Comparison of ENCODE assay signal across 27 cellular contexts in genomic region chr9:25613709-25614108, GRCh38.
A peak's percentile ranks its signal among the peaks of the same experiment; 100 is the strongest.
DNase-seq lines count a peak whose midpoint lies in the region; ATAC-seq, FAIRE-seq and TF ChIP-seq lines count a peak whose summit lies in the region.
"Had no signal": no experiment of that assay in that cellular context is flagged by ENCODE, and none has a peak within 500 bp of the region (broad histone marks: within the 10 kb centered on the region; RNA-seq: fewer than 3 reads in every experiment).

No MANE protein-coding gene starts in this region.

- no peak overlapping the region for H3K4me3 ChIP-seq in GM23338
- no peak overlapping the region for H3K4me3 ChIP-seq in bronchial epithelial cell (ENCODE audit: low read depth, low read length)
- no peak overlapping the region for H3K4me3 ChIP-seq in mesendoderm (ENCODE audit: low read length)
- H3K4me3 ChIP-seq: A549; BLaER1 treated with 17β-estradiol and CSF1 and Interleukin-3, amounts not matched to agents 10 nM and 100 nM; GM12878 had no signal

- no peak overlapping the region for H2BK120ac ChIP-seq in mesendoderm (ENCODE audit: low read depth, low read length)
- H2BK120ac ChIP-seq in H9 (ENCODE audit: low read depth, low read length, poor library complexity, severe bottlenecking): no peak overlapping the region

- H2AFZ ChIP-seq in GM23338 (peak overlapping the region; percentile 20; the same call in 1 of the 2 replicates), H9 (ENCODE audit: low read length) (no peak overlapping the region)

- no peak overlapping the region for H4K5ac ChIP-seq in mesendoderm (ENCODE audit: low read length)
- H4K5ac ChIP-seq in H9 (ENCODE audit: insufficient read length, low read depth, low read length): no peak overlapping the region

- no peak overlapping the region for H3K4me3 Mint-ChIP-seq in GM23338
- no peak overlapping the region for H3K4me3 Mint-ChIP-seq in H9
- H3K4me3 Mint-ChIP-seq: CD14-positive monocyte; CD4-positive, alpha-beta T cell; CD8-positive, alpha-beta memory T cell had no signal

- no peak for DNase-seq in GM23338 (ENCODE audit: low spot score)
- peak; percentile 41 for DNase-seq in bronchial epithelial cell (ENCODE audit: low read depth)
- peak; percentile 3 for DNase-seq in epithelial cell of prostate (ENCODE audit: low read depth, low spot score)
- no peak for DNase-seq in mesendoderm
- no peak for DNase-seq in activated CD8-positive, alpha-beta memory T cell treated with anti-CD3 and anti-CD28 coated beads, Interleukin-2, amount 50 U/mL, for 4 hours
- no peak for DNase-seq in H9
- DNase-seq in germinal center (ENCODE audit: low spot score): no peak
- DNase-seq in NCI-H510A (lab: John Stamatoyannopoulos, UW): no peak
- DNase-seq: 8988T; ACHN; AML-193; BE2C; CD4-positive, alpha-beta T cell; CD8-positive, alpha-beta memory T cell; DMS 273 treated with DMSO at 0.1 percent for 48 hours; DMS79; EL; GDM1; GOT3; H7 had no signal

- H3K27me3 ChIP-seq in GM23338 (ENCODE audit: insufficient read depth): no peaks in the 10 kb centered on the region
- no peaks in the 10 kb centered on the region for H3K27me3 ChIP-seq in bronchial epithelial cell (ENCODE audit: control insufficient read depth, insufficient read depth, low read length)
- H3K27me3 ChIP-seq in mesendoderm (ENCODE audit: insufficient read depth, low read length, poor library complexity): no peaks in the 10 kb centered on the region
- H3K27me3 ChIP-seq in H9 (ENCODE audit: insufficient read depth, low read length): no peaks in the 10 kb centered on the region
- H3K27me3 ChIP-seq: BE2C; BLaER1 treated with 17β-estradiol and CSF1 and Interleukin-3, amounts not matched to agents 10 nM and 100 nM had no signal

- H3F3A ChIP-seq in GM23338 (replicated peaks; ENCODE audit: low read depth): no peaks in the 10 kb centered on the region

- no peak overlapping the region for H2BK5ac ChIP-seq in mesendoderm (ENCODE audit: low read length)
- no peak overlapping the region for H2BK5ac ChIP-seq in H9 (ENCODE audit: insufficient read length, low read length)

- H3K36me3 ChIP-seq in GM23338 (ENCODE audit: insufficient read depth) (no peaks in the 10 kb centered on the region), bronchial epithelial cell (ENCODE audit: control insufficient read depth, insufficient read depth, low read length) (no peaks in the 10 kb centered on the region), mesendoderm (ENCODE audit: control insufficient read depth, insufficient read depth, low read length) (no peaks in the 10 kb centered on the region)
- H3K36me3 ChIP-seq: BE2C; BLaER1 treated with 17β-estradiol and CSF1 and Interleukin-3, amounts not matched to agents 10 nM and 100 nM had no signal

- no peak overlapping the region for H4K91ac ChIP-seq in H9 (ENCODE audit: insufficient read length, low read depth, low read length)

- H3K4me1 ChIP-seq in GM23338 (ENCODE audit: insufficient read depth) (no peaks in the 10 kb centered on the region; the same call in 1 of the 2 replicates), mesendoderm (ENCODE audit: control insufficient read depth, low read depth, low read length) (no peaks in the 10 kb centered on the region), H9 (ENCODE audit: insufficient read depth, low read length) (no peaks in the 10 kb centered on the region)
- H3K4me1 ChIP-seq: A549; BE2C; BLaER1 treated with 17β-estradiol and CSF1 and Interleukin-3, amounts not matched to agents 10 nM and 100 nM had no signal

- H2AK5ac ChIP-seq in mesendoderm (ENCODE audit: low read length) (no peak overlapping the region), H9 (ENCODE audit: insufficient read length, low read length) (no peak overlapping the region)

- H3K9me3 Mint-ChIP-seq in GM23338 (no peaks in the 10 kb centered on the region), H9 (no peaks in the 10 kb centered on the region)

- no peak overlapping the region for H2BK12ac ChIP-seq in H9 (ENCODE audit: insufficient read length, low read depth, low read length)

- H3K9me2 ChIP-seq in GM23338 (ENCODE audit: insufficient read depth): no peaks in the 10 kb centered on the region

- H3K9ac ChIP-seq in mesendoderm (ENCODE audit: low read length) (no peak overlapping the region), H9 (ENCODE audit: extremely low read depth, insufficient read length, low read length) (no peak overlapping the region)
- H3K9ac ChIP-seq: BLaER1 treated with 17β-estradiol and CSF1 and Interleukin-3, amounts not matched to agents 10 nM and 100 nM had no signal

- H4K8ac ChIP-seq in mesendoderm (ENCODE audit: low read depth, low read length): no peak overlapping the region
- no peak overlapping the region for H4K8ac ChIP-seq in H9 (replicated peaks; ENCODE audit: insufficient read length, low read depth, low read length)

- H2BK15ac ChIP-seq in mesendoderm (replicated peaks; ENCODE audit: low read depth): peak overlapping the region; percentile 85
- H2BK15ac ChIP-seq in H9 (ENCODE audit: low read depth, low read length): no peak overlapping the region

- H3K18ac ChIP-seq in mesendoderm (ENCODE audit: low read length) (no peak overlapping the region), H9 (ENCODE audit: insufficient read length, low read depth, low read length) (no peak overlapping the region)

- peaks cover 5% of the 10 kb centered on the region; the same call in 2 of the 3 replicates for H3K4me1 Mint-ChIP-seq in GM23338
- peaks cover 0 to 5% of the 10 kb centered on the region in 2 experiments; a peak in 2 of 4 replicates for H3K4me1 Mint-ChIP-seq in H9
- H3K4me1 Mint-ChIP-seq: CD14-positive monocyte; CD8-positive, alpha-beta memory T cell had no signal

- no peak overlapping the region for H3K14ac ChIP-seq in H9 (ENCODE audit: insufficient read depth, low read length)

- no peaks in the 10 kb centered on the region for H3K23me2 ChIP-seq in H9 (ENCODE audit: insufficient read length, low read depth, low read length, poor library complexity, severe bottlenecking)

- no peak overlapping the region for H2BK20ac ChIP-seq in H9 (ENCODE audit: low read depth, low read length, poor library complexity, severe bottlenecking)

- no peak for FAIRE-seq in bronchial epithelial cell (lab: Jason Lieb, UNC)
- FAIRE-seq: A549, D721Med, GM12878, GM19239 had no signal

- H3K27me3 Mint-ChIP-seq in GM23338 (ENCODE audit: insufficient read depth, low read depth, poor library complexity) (peaks cover 1% of the 10 kb centered on the region), H9 (ENCODE audit: low read depth) (no peaks in the 10 kb centered on the region)
- H3K27me3 Mint-ChIP-seq: CD4-positive, alpha-beta T cell; CD8-positive, alpha-beta memory T cell had no signal

- no peak overlapping the region for H3K56ac ChIP-seq in mesendoderm (ENCODE audit: low read length)
- H3K56ac ChIP-seq in H9 (ENCODE audit: insufficient read length, low read depth, low read length): no peak overlapping the region

- H3K27ac ChIP-seq in GM23338 (ENCODE audit: low read depth) (no peak overlapping the region), epithelial cell of prostate (no peak overlapping the region), mesendoderm (ENCODE audit: low read depth, low read length) (no peak overlapping the region), H9 (ENCODE audit: insufficient read length, low read depth, low read length) (no peak overlapping the region)
- H3K27ac ChIP-seq: A549; BLaER1 treated with 17β-estradiol and CSF1 and Interleukin-3, amounts not matched to agents 10 nM and 100 nM had no signal

- no peak overlapping the region for H3T11ph ChIP-seq in H9 (ENCODE audit: low read length)

- H3K27ac Mint-ChIP-seq in GM23338 (no peak overlapping the region), H9 (no peak overlapping the region)
- H3K27ac Mint-ChIP-seq: CD14-positive monocyte; CD4-positive, alpha-beta T cell; CD8-positive, alpha-beta memory T cell had no signal

- H3K79me1 ChIP-seq in mesendoderm (ENCODE audit: low read length): no peaks in the 10 kb centered on the region
- H3K79me1 ChIP-seq in H9 (ENCODE audit: insufficient read depth, low read depth, low read length, poor library complexity, severe bottlenecking): no peaks in the 10 kb centered on the region

- H3K4ac ChIP-seq in mesendoderm (ENCODE audit: low read depth, low read length) (no peak overlapping the region), H9 (ENCODE audit: low read depth, low read length) (no peak overlapping the region)

- TF ChIP-seq CTCF in GM23338 (conservative IDR thresholded peaks at IDR 0.05; ENCODE audit: low read depth in 2 of 2): no peak
- no peak for TF ChIP-seq CTCF in bronchial epithelial cell (IDR thresholded peaks at IDR 0.05; ENCODE audit: insufficient read depth, low read length, severe bottlenecking)
- no peak for TF ChIP-seq CTCF in H9 (conservative IDR thresholded peaks at IDR 0.05)

- H3K36me3 Mint-ChIP-seq in GM23338 (ENCODE audit: low read depth) (no peaks in the 10 kb centered on the region), H9 (ENCODE audit: insufficient read depth in 1 of 3, low read depth in 3 of 3) (no peaks in the 10 kb centered on the region)
- H3K36me3 Mint-ChIP-seq: CD14-positive monocyte; CD8-positive, alpha-beta memory T cell had no signal

- H3K9me3 ChIP-seq in H9 (ENCODE audit: control insufficient read depth, low read depth, low read length): no peaks in the 10 kb centered on the region
- H3K9me3 ChIP-seq: A549; BE2C; BLaER1 treated with 17β-estradiol and CSF1 and Interleukin-3, amounts not matched to agents 10 nM and 100 nM had no signal

- H3K4me2 ChIP-seq in GM23338 (no peak overlapping the region), mesendoderm (ENCODE audit: low read length) (no peak overlapping the region), H9 (ENCODE audit: insufficient read depth, insufficient read length, low read length) (no peak overlapping the region)
- H3K4me2 ChIP-seq: A549; BLaER1 treated with 17β-estradiol and CSF1 and Interleukin-3, amounts not matched to agents 10 nM and 100 nM had no signal

- H4K20me1 ChIP-seq in GM23338 (replicated peaks; ENCODE audit: insufficient read depth) (no peaks in the 10 kb centered on the region), H9 (ENCODE audit: control insufficient read depth, insufficient read depth, insufficient read length) (no peaks in the 10 kb centered on the region)
- H4K20me1 ChIP-seq: BLaER1 treated with 17β-estradiol and CSF1 and Interleukin-3, amounts not matched to agents 10 nM and 100 nM had no signal

- ATAC-seq in GM23338: no peak
- ATAC-seq: A549, GM12878, HCT116 had no signal

- no peak overlapping the region for H3K23ac ChIP-seq in mesendoderm (ENCODE audit: low read length)
- H3K23ac ChIP-seq in H9 (ENCODE audit: insufficient read length, low read depth, low read length): no peak overlapping the region

- H3K79me2 ChIP-seq in GM23338 (replicated peaks; ENCODE audit: insufficient read depth): no peaks in the 10 kb centered on the region
- no peaks in the 10 kb centered on the region for H3K79me2 ChIP-seq in mesendoderm (ENCODE audit: control insufficient read depth, insufficient read depth, low read length)
- no peaks in the 10 kb centered on the region for H3K79me2 ChIP-seq in H9 (ENCODE audit: insufficient read depth, low read length)

- WGBS in mesendoderm (ENCODE audit: extremely low coverage, insufficient coverage, low lambda C conversion rate): 100% methylated on average over 1 of the region's 3 CpGs
- no CpG with 5 or more reads among the region's 3 CpGs for WGBS in H9 (ENCODE audit: extremely low coverage, insufficient read length, low lambda C conversion rate)

TF ChIP-seq in GM23338, 12 proteins besides CTCF, POLR2A, EP300 and RAD21 (continues in another document):
- no peak for TF ChIP-seq POLR2AphosphoS5 (IDR thresholded peaks at IDR 0.05; ENCODE audit: low read depth)

Comparison
In these comparisons a context has a peak if more than half of its experiments do, and no peak if none do; other contexts are left out.
1. DNase-seq: peak in bronchial epithelial cell (single experiment) and epithelial cell of prostate (single experiment); none in GM23338 (single experiment), mesendoderm (single experiment), activated CD8-positive, alpha-beta memory T cell treated with anti-CD3 and anti-CD28 coated beads, Interleukin-2, amount 50 U/mL, for 4 hours (single experiment), H9 (single experiment), germinal center (single experiment) and NCI-H510A (single experiment).